ENCODE assay signal across 28 cellular contexts in genomic region chr1:56199060-56199459, GRCh38.
DNase-seq lines count a peak whose midpoint lies in the region; ATAC-seq and TF ChIP-seq lines count a peak whose summit lies in the region.
"Had no signal": no experiment of that assay in that cellular context is flagged by ENCODE, and none has a peak within 500 bp of the region (broad histone marks: within the 10 kb centered on the region; RNA-seq: fewer than 3 reads in every experiment).

No MANE protein-coding gene starts in this region.

- H3K4me1 Mint-ChIP-seq in brain (peaks cover 43% of the 10 kb centered on the region), endothelial cell (ENCODE audit: unreplicated experiment) (peaks cover 3% of the 10 kb centered on the region)

- H3K4me3 Mint-ChIP-seq in brain (no peak overlapping the region), endothelial cell (ENCODE audit: unreplicated experiment) (no peak overlapping the region)
- H3K4me3 Mint-ChIP-seq: CD4-positive, alpha-beta T cell; HFFc6 had no signal

- H3K36me3 Mint-ChIP-seq in brain (no peaks in the 10 kb centered on the region), endothelial cell (ENCODE audit: low read depth, unreplicated experiment) (no peaks in the 10 kb centered on the region)

- H3K27ac ChIP-seq in psoas muscle (peak overlapping the region; percentile 73), uterus (no peak overlapping the region)
- H3K27ac ChIP-seq: BLaER1 treated with 17β-estradiol and CSF1 and Interleukin-3, amounts not matched to agents 10 nM and 100 nM; GM23248 had no signal

- intact Hi-C loops in left ventricle myocardium superior (cut with micrococcal nuclease), result no loop called here
- intact Hi-C loops in Right ventricle myocardium superior (cut with DNase I), result no loop called here
- intact Hi-C loops in psoas muscle (cut with DNase I), result loop anchor here in 1 of 2 donors (10.0 kb wide), 2 partner anchors 176 to 626 kb away; no protein-coding TSS in a partner anchor
- intact Hi-C loops in uterus (cut with DNase I; ENCODE audit: low total_unique reads), result no loop called here

- H3K4me1 ChIP-seq in psoas muscle (peaks cover 49% of the 10 kb centered on the region), uterus (peaks cover 0 to 6% of the 10 kb centered on the region in 2 donors)
- H3K4me1 ChIP-seq: BLaER1 treated with 17β-estradiol and CSF1 and Interleukin-3, amounts not matched to agents 10 nM and 100 nM had no signal

- no peaks in the 10 kb centered on the region for H3K9me3 ChIP-seq in psoas muscle
- H3K9me3 ChIP-seq in uterus, result no peaks in the 10 kb centered on the region
- H3K9me3 ChIP-seq: BLaER1 treated with 17β-estradiol and CSF1 and Interleukin-3, amounts not matched to agents 10 nM and 100 nM; MG63 had no signal

- TF ChIP-seq CTCF in brain (conservative IDR thresholded peaks at IDR 0.05), result no peak
- no peak for TF ChIP-seq CTCF in psoas muscle (IDR thresholded peaks at IDR 0.05)
- TF ChIP-seq CTCF in endothelial cell (IDR thresholded peaks at IDR 0.05; ENCODE audit: unreplicated experiment), result no peak
- TF ChIP-seq CTCF in uterus (IDR thresholded peaks at IDR 0.05), result no peak

- no peak for TF ChIP-seq POLR2A in uterus (IDR thresholded peaks at IDR 0.05)

- H3K27me3 ChIP-seq in psoas muscle (ENCODE audit: insufficient read depth in 3 of 3, low read length in 2 of 3) (no peaks in the 10 kb centered on the region), uterus (no peaks in the 10 kb centered on the region)
- H3K27me3 ChIP-seq: BLaER1 treated with 17β-estradiol and CSF1 and Interleukin-3, amounts not matched to agents 10 nM and 100 nM; MG63 had no signal

- H3K9me3 Mint-ChIP-seq in brain (no peaks in the 10 kb centered on the region), endothelial cell (ENCODE audit: unreplicated experiment) (no peaks in the 10 kb centered on the region)
- H3K9me3 Mint-ChIP-seq: CD4-positive, alpha-beta T cell; HFFc6 had no signal

- H3K4me3 ChIP-seq in psoas muscle, result no peak overlapping the region
- H3K4me3 ChIP-seq in uterus, result no peak overlapping the region
- H3K4me3 ChIP-seq: BLaER1 treated with 17β-estradiol and CSF1 and Interleukin-3, amounts not matched to agents 10 nM and 100 nM; GM23248; MG63 had no signal

- ATAC-seq in left ventricle myocardium superior (peak; percentile 35), Right ventricle myocardium superior (ENCODE audit: poor library complexity) (no peak), psoas muscle (peak; percentile 88 to 94 (median 92))
- ATAC-seq: PC-3 had no signal

- no peak for DNase-seq in left ventricle myocardium superior
- no peak for DNase-seq in Right ventricle myocardium superior
- DNase-seq in psoas muscle, result peak; percentile 28 to 68
- DNase-seq in NCI-H128 (lab: John Stamatoyannopoulos, UW; ENCODE audit: unreplicated experiment), result no peak
- DNase-seq in endothelial cell (ENCODE audit: low spot score), result no peak
- no peak for DNase-seq in uterus
- DNase-seq: 8988T; AML-193; CD4-positive, alpha-beta T cell; COR-L47; DMS53; GM23248; H7; HFFc6; KBM-7; MG63; NCI-H1105 treated with DMSO at 0.1 percent for 48 hours; NCI-H1694; NCI-H2081; NCI-H2171 treated with DMSO at 0.1 percent for 48 hours; NCI-H524; NCI-H82; NK-92 treated with Interleukin-12 subunit alpha and Interleukin-12 subunit beta, amount 100 ng/mL, for 24 hours; PC-3; RPMI8226; SHP77 had no signal

- H3K27me3 Mint-ChIP-seq in brain, result peaks cover 2% of the 10 kb centered on the region
- no peaks in the 10 kb centered on the region for H3K27me3 Mint-ChIP-seq in endothelial cell (ENCODE audit: unreplicated experiment)
- H3K27me3 Mint-ChIP-seq: CD4-positive, alpha-beta T cell had no signal

- WGBS in psoas muscle, 3 donors, result 25 to 41% (median 27%) methylated on average over 2 of the region's 2 CpGs

- H3K36me3 ChIP-seq in psoas muscle (ENCODE audit: insufficient read depth in 1 of 2, low read depth in 1 of 2) (no peaks in the 10 kb centered on the region), uterus (no peaks in the 10 kb centered on the region)
- H3K36me3 ChIP-seq: BLaER1 treated with 17β-estradiol and CSF1 and Interleukin-3, amounts not matched to agents 10 nM and 100 nM; MG63 had no signal

- H3K27ac Mint-ChIP-seq in brain (peak overlapping the region in 3 of 5 experiments; percentile 4 to 85 (median 78)), endothelial cell (ENCODE audit: unreplicated experiment) (no peak overlapping the region)
- H3K27ac Mint-ChIP-seq: CD4-positive, alpha-beta T cell; HFFc6 had no signal

Comparison
In these comparisons a context has a peak if more than half of its experiments do, and no peak if none do; other contexts are left out.
1. DNase-seq: peak in psoas muscle (2 of 2); none in left ventricle myocardium superior (single experiment), Right ventricle myocardium superior (single experiment), NCI-H128 (single experiment), endothelial cell (single experiment) and uterus (0 of 2).